Comparison of ENCODE assay signal across 6 cellular contexts in the genomic region with DNA sequence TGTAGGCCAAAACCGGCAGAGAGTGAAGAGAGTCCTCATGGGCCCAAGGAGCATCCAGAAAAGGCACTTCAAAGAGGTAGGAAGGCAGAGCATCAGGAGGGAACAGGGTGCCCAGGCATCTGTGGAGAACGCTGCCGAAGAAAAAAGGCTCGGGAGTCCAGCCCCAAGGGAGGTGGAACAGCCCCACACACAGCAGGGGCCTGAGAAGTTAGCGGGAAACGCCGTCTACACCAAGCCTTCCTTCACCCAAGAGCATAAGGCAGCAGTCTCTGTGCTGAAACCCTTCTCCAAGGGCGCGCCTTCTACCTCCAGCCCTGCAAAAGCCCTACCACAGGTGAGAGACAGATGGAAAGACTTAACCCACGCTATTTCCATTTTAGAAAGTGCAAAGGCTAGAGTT. TPM values are rescaled to one million over a fixed set of nuclear protein-coding genes. Genes with fewer than 3 reads are reported as not detected.
DNase-seq lines count a peak whose midpoint lies in the region; ATAC-seq, FAIRE-seq and TF ChIP-seq lines count a peak whose summit lies in the region.
"Not testable (repeated sequence)": the region's sequence is repeated elsewhere in the genome, so short reads cannot be mapped to it uniquely, and the experiment has no call there.

No MANE protein-coding gene starts in this region.

- not testable (repeated sequence) for H3F3A ChIP-seq in PC-3 (ENCODE audit: low read length, unreplicated experiment)

- H3K27me3 ChIP-seq in PC-3 (ENCODE audit: low read length); spleen (replicated peaks in 1 of 7): not testable (repeated sequence)

- FAIRE-seq in kidney (lab: Jason Lieb, UNC) = not testable (repeated sequence)

- 90 to 97% (median 94%) methylated on average over 9 of the region's 10 CpGs for WGBS in spleen, 5 donors

- not testable (repeated sequence) for H3K27ac ChIP-seq in PC-3 (ENCODE audit: low read length); kidney (ENCODE audit: low read depth in 2 of 2, low read length in 2 of 2); spleen

- CTCF ChIA-PET in PC-3 (lab: Charles Lee) = not testable (repeated sequence)

- not testable (repeated sequence) for H2AFZ ChIP-seq in PC-3 (ENCODE audit: low read length)

- H4K20me1 ChIP-seq in PC-3 (ENCODE audit: low read length) = not testable (repeated sequence)

- H3K9ac ChIP-seq in PC-3 (ENCODE audit: low read length); kidney (ENCODE audit: low read length in 2 of 2): not testable (repeated sequence)

- intact Hi-C loops in PC-3 (cut with micrococcal nuclease); kidney (cut with DNase I); spleen (cut with DNase I; ENCODE audit: low total_unique reads): not testable (repeated sequence)

- not testable (repeated sequence) for H3K9me3 ChIP-seq in PC-3 (ENCODE audit: low read length); kidney (ENCODE audit: control insufficient read depth in 1 of 2, low read length in 2 of 2); spleen

- DNase-seq in ELF-1 (ENCODE audit: low read depth, low spot score) (peak; percentile 0), kidney (peak; percentile 40), spleen (peak; percentile 18)
- not testable (repeated sequence) for DNase-seq in PC-3
- DNase-seq in activated effector memory CD4-positive, alpha-beta T cell treated with anti-CD3 and anti-CD28 coated beads, Interleukin-2, amount 50 U/mL, for 16 hours = peak; percentile 65
- peak; percentile 0 for DNase-seq in central memory CD4-positive, alpha-beta T cell

- not testable (repeated sequence) for H3K4me3 ChIP-seq in PC-3 (ENCODE audit: low read length); kidney (ENCODE audit: low read length in 2 of 2); spleen

- not testable (repeated sequence) for TF ChIP-seq POLR2A in spleen (IDR thresholded peaks at IDR 0.05)

- not testable (repeated sequence) for H3K79me2 ChIP-seq in PC-3 (ENCODE audit: low read length)

- H3K4me2 ChIP-seq in PC-3 (ENCODE audit: low read length) = not testable (repeated sequence)

- not testable (repeated sequence) for H3K36me3 ChIP-seq in PC-3 (ENCODE audit: low read depth, low read length); kidney (ENCODE audit: control insufficient read depth in 1 of 2, insufficient read depth in 2 of 2, low read length in 2 of 2)
- H3K36me3 ChIP-seq in spleen = peaks cover 0 to 22% (median 4%) of the 10 kb centered on the region in 6 donors

- not testable (repeated sequence) for H3K4me1 ChIP-seq in PC-3 (ENCODE audit: insufficient read depth, low read length); kidney (ENCODE audit: control insufficient read depth in 1 of 2, insufficient read depth in 1 of 2, low read depth in 1 of 2, low read length in 2 of 2); spleen

- POLR2A ChIA-PET in PC-3 (lab: Charles Lee; ENCODE audit: unreplicated experiment) = not testable (repeated sequence)

- not testable (repeated sequence) for ATAC-seq in PC-3

- TF ChIP-seq CTCF in PC-3 (conservative IDR thresholded peaks at IDR 0.05; ENCODE audit: low read depth, low read length); kidney (IDR thresholded peaks at IDR 0.05; ENCODE audit: borderline replicate concordance, extremely low read depth, insufficient read depth); spleen (IDR thresholded peaks at IDR 0.05 in 8 of 11, conservative IDR thresholded peaks at IDR 0.05 in 3 of 11): not testable (repeated sequence)

- TSS peak; percentile 40 for BruUV-seq in PC-3 (replicated peaks; lab: Mats Ljungman, UMichigan)

- H3K9me2 ChIP-seq in PC-3 (replicated peaks; ENCODE audit: low read length) = not testable (repeated sequence)

RNA-seq across cellular contexts. Expression of a gene that starts 30.9 kb away (rescaled TPM):
- 6.0 and 8.5 TPM in 2 replicates for total RNA-seq in PC-3 (2014; rRNA removed)
- 25.7 TPM for total RNA-seq in kidney
- 4.6 TPM for polyA plus RNA-seq in kidney (ENCODE audit: insufficient read depth, low read depth, low replicate concordance)
- total RNA-seq in spleen = 10 to 100 TPM; 11.9 to 43.5 (median 20.8) TPM
- polyA plus RNA-seq in spleen = 1 to 10 TPM; 1.8 to 6.3 (median 2.5) TPM

RNA-seq across cellular contexts. Expression of a gene that starts 36.3 kb away (rescaled TPM):
- total RNA-seq in PC-3 (2014; rRNA removed) (7.9 and 8.3 TPM in 2 replicates), kidney (11.3 TPM), spleen (10 to 100 TPM; 10.4 to 38.2 (median 24.1) TPM)
- polyA plus RNA-seq in kidney (ENCODE audit: insufficient read depth, low read depth, low replicate concordance) (2.6 TPM), spleen (1 to 10 TPM; 2.9 to 5.0 (median 3.2) TPM)

RNA-seq across cellular contexts. Expression of a gene that starts 41.9 kb away (rescaled TPM):
- total RNA-seq in PC-3 (2014; rRNA removed) (50.3 and 52.2 TPM in 2 replicates), kidney (52.4 TPM), spleen (10 to 100 TPM; 38.1 to 57.6 (median 48.2) TPM)
- polyA plus RNA-seq in kidney (ENCODE audit: insufficient read depth, low read depth, low replicate concordance) (14.2 TPM), spleen (10 to 100 TPM in 1 of 3 donors, 1 to 10 TPM in 2; 8.7 to 11.4 (median 9.2) TPM)
